14 cellular contexts compared by ENCODE assay signal in the genomic region with DNA sequence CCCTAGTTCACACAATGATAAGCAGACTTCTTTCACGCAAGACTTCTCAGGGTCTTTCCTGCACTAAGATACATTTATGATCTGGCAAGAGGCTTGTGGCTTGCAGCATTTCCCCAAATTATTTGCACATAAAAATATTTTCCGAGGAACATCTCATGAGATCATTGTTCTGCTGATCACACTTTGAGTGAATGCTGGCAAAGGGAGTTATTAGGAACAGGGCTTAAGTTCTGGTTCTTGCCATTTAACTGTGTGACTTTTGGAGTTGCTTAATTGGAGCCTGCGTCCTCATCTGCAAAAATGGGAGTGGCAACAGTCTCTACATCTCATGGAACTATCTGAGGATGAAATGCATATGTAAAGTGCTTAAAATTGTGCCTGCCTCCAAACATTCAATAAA. TPM values are rescaled to one million over a fixed set of nuclear protein-coding genes. Genes with fewer than 3 reads are reported as not detected.
DNase-seq lines count a peak whose midpoint lies in the region; ATAC-seq, FAIRE-seq and TF ChIP-seq lines count a peak whose summit lies in the region.
"Had no signal": no experiment of that assay in that cellular context is flagged by ENCODE, and none has a peak within 500 bp of the region (broad histone marks: within the 10 kb centered on the region; RNA-seq: fewer than 3 reads in every experiment).

No MANE protein-coding gene starts in this region.

- H3K9me3 ChIP-seq in K562 (replicated peaks; ENCODE audit: control insufficient read depth, insufficient read depth, low read depth, low read length) (no peaks in the 10 kb centered on the region), mesenchymal stem cell (ENCODE audit: control insufficient read depth, low read length) (no peaks in the 10 kb centered on the region), transverse colon (no peaks in the 10 kb centered on the region)
- H3K9me3 ChIP-seq: Caco-2, pancreas had no signal

- ATAC-seq in K562, result no peak
- no peak for ATAC-seq in activated CD4-positive, CD25-positive, alpha-beta regulatory T cell treated with anti-CD3 and anti-CD28 coated beads, Interleukin-2, amount 50 U/mL, for 24 hours
- ATAC-seq in HG02588 (IDR thresholded peaks at IDR 0.05; ENCODE audit: unreplicated experiment), result no peak

- in situ Hi-C loops in K562 (cut with MboI), result loop anchor here (5.0 kb wide), 1 partner anchor 38 kb away; no protein-coding TSS in a partner anchor
- in situ Hi-C loops in transverse colon (cut with MboI; ENCODE audit: low pct_ligation_motif_present in 1 of 4, low pct_unique_long_range_greater_than_20kb in 1 of 4, low sequenced_read_pairs in 3 of 4), result loop anchor here in 1 of 4 donors (10.0 kb wide), 1 partner anchor 50 kb away; the partner anchor contains the start of gene GADD45A

- H3K4me1 ChIP-seq in K562 (replicated peaks in 1 of 2; ENCODE audit: control insufficient read depth in 2 of 2, insufficient read depth in 2 of 2, low read length in 2 of 2), result peaks cover 45 to 79% of the 10 kb centered on the region in 2 experiments
- H3K4me1 ChIP-seq in mesenchymal stem cell (ENCODE audit: control insufficient read depth, insufficient read depth, low read depth, low read length), result peaks cover 19% of the 10 kb centered on the region
- peaks cover 14 to 63% (median 21%) of the 10 kb centered on the region in 4 donors for H3K4me1 ChIP-seq in transverse colon

- H4K8ac ChIP-seq in mesenchymal stem cell (ENCODE audit: low read length), result no peak overlapping the region

- H3K27ac ChIP-seq in K562 (ENCODE audit: extremely low read depth, low read depth, low read length), result peak overlapping the region; percentile 93
- H3K27ac ChIP-seq in mesenchymal stem cell (ENCODE audit: low read length, poor library complexity, severe bottlenecking), result peak overlapping the region; percentile 35
- H3K27ac ChIP-seq in transverse colon, result peak overlapping the region; percentile 77 to 83 (median 78)

- CTCF ChIA-PET in K562 (lab: Yijun Ruan, JAX; ENCODE audit: low intra/inter-chr PET ratio), result no interaction called here

- H3K23ac ChIP-seq in mesenchymal stem cell (ENCODE audit: low read length in 2 of 2), result no peak overlapping the region

- H3K27me3 Mint-ChIP-seq in HFFc6 (ENCODE audit: insufficient read depth), result peaks cover 8% of the 10 kb centered on the region

- POLR2A ChIA-PET in K562 (lab: Yijun Ruan, JAX), result no interaction called here

- H3K4me2 ChIP-seq in K562 (ENCODE audit: insufficient read depth, low read length) (peak overlapping the region; percentile 84; the same call in 1 of the 2 replicates), mesenchymal stem cell (ENCODE audit: low read length, poor library complexity, severe bottlenecking) (no peak overlapping the region)

- H3K4me3 ChIP-seq in K562 (no peak overlapping the region), mesenchymal stem cell (ENCODE audit: insufficient read depth in 1 of 2, low read depth in 1 of 2, low read length in 2 of 2) (no peak overlapping the region), transverse colon (no peak overlapping the region)
- H3K4me3 ChIP-seq: pancreas had no signal

- DNase-seq in HFFc6 (no peak), K562 (ENCODE audit: extremely low read depth in 1 of 4, low spot score in 3 of 4) (no peak), mesenchymal stem cell (no peak), transverse colon (no peak), iPS-NIHi7 (ENCODE audit: extremely low spot score) (no peak)
- DNase-seq: activated CD4-positive, CD25-positive, alpha-beta regulatory T cell; Caco-2; MM.1S; pancreas; stimulated activated CD8-positive, alpha-beta memory T cell treated with anti-CD3 and anti-CD28 coated beads, Interleukin-4, amount 100 ng/mL, for 48 hours had no signal

- 15% methylated on average over 3 of the region's 3 CpGs for WGBS in K562 (ENCODE audit: insufficient coverage, low coverage, missing lambda C conversion rate)
- 83% methylated on average over 3 of the region's 3 CpGs for WGBS in mesenchymal stem cell
- 69 to 83% methylated on average over 1 to 3 of the region's 3 CpGs for WGBS in transverse colon (ENCODE audit: low coverage in 1 of 2), 2 donors

- no peak overlapping the region for H3K4ac ChIP-seq in mesenchymal stem cell (ENCODE audit: low read depth in 1 of 2, low read length in 2 of 2)

- H3K36me3 ChIP-seq in K562 (ENCODE audit: control insufficient read depth, insufficient read depth, low read length) (no peaks in the 10 kb centered on the region; the same call in 2 of the 3 replicates), mesenchymal stem cell (ENCODE audit: control insufficient read depth in 1 of 2, insufficient read depth in 2 of 2, low read depth in 1 of 2, low read length in 2 of 2) (peaks cover 3 to 6% of the 10 kb centered on the region in 2 experiments), transverse colon (no peaks in the 10 kb centered on the region)
- H3K36me3 ChIP-seq: pancreas had no signal

- H2BK12ac ChIP-seq in mesenchymal stem cell (ENCODE audit: low read length in 2 of 2), result no peak overlapping the region

- peak overlapping the region; percentile 95 for H3K27ac Mint-ChIP-seq in HFFc6

- intact Hi-C loops in K562 (cut with micrococcal nuclease), result no loop called here
- intact Hi-C loops in transverse colon (cut with DNase I; ENCODE audit: low total_unique reads), result no loop called here

- H4K20me1 ChIP-seq in K562 (replicated peaks; ENCODE audit: control insufficient read depth, insufficient read depth, low read length), result no peaks in the 10 kb centered on the region

- H2BK15ac ChIP-seq in mesenchymal stem cell (ENCODE audit: low read depth, poor library complexity, severe bottlenecking), result no peak overlapping the region

- BruUV-seq in K562 (replicated peaks; lab: Mats Ljungman, UMichigan), result no TSS peak

- no peaks in the 10 kb centered on the region for H3K9me3 Mint-ChIP-seq in HFFc6
- H3K9me3 Mint-ChIP-seq: activated naive CD4-positive, alpha-beta T cell treated with anti-CD3 and anti-CD28 coated beads, Interleukin-2, amount 50 U/mL, for 72 hours; mesothelial cell of epicardium had no signal

- H2AK5ac ChIP-seq in mesenchymal stem cell (ENCODE audit: low read length, severe bottlenecking), result no peak overlapping the region

- H3K36me3 Mint-ChIP-seq in HFFc6 (ENCODE audit: low read depth), result peaks cover 14% of the 10 kb centered on the region
- H3K36me3 Mint-ChIP-seq: mesothelial cell of epicardium had no signal

- TF ChIP-seq RAD21 in K562 (CRISPR knock-in tag; conservative IDR thresholded peaks at IDR 0.05 in 1 of 2, IDR thresholded peaks at IDR 0.05 in 1 of 2), result no peak

- peaks cover 26% of the 10 kb centered on the region for H3K79me1 ChIP-seq in mesenchymal stem cell (replicated peaks; ENCODE audit: low read length, poor library complexity, severe bottlenecking)

- H3K9ac ChIP-seq in K562 (ENCODE audit: insufficient read depth in 1 of 2, low read depth in 2 of 2, low read length in 2 of 2) (peak overlapping the region in 1 of 2 experiments; percentile 3; a peak in 1 of 4 replicates), mesenchymal stem cell (ENCODE audit: low read length) (peak overlapping the region; percentile 40)

- no peak overlapping the region for H3K18ac ChIP-seq in mesenchymal stem cell (ENCODE audit: low read depth in 1 of 2, low read length in 2 of 2)

- TF ChIP-seq POLR2A in K562 (conservative IDR thresholded peaks at IDR 0.05), result no peak
- TF ChIP-seq POLR2A in transverse colon (IDR thresholded peaks at IDR 0.05), result no peak

- no peak overlapping the region for H2BK120ac ChIP-seq in mesenchymal stem cell (ENCODE audit: low read depth, low read length)

- H2BK5ac ChIP-seq in mesenchymal stem cell (ENCODE audit: low read depth, low read length, poor library complexity, severe bottlenecking), result no peak overlapping the region

- H3K4me1 Mint-ChIP-seq in HFFc6 (ENCODE audit: low read depth), result peaks cover 80% of the 10 kb centered on the region

- H3K79me2 ChIP-seq in K562 (ENCODE audit: control insufficient read depth, insufficient read depth, low read length), result no peaks in the 10 kb centered on the region

- peak overlapping the region; percentile 85; the same call in 1 of the 2 replicates for H3K4me3 Mint-ChIP-seq in HFFc6
- H3K4me3 Mint-ChIP-seq: mesothelial cell of epicardium had no signal

- H3K9me1 ChIP-seq in K562 (ENCODE audit: control insufficient read depth, insufficient read depth, low read length), result no peaks in the 10 kb centered on the region

- H3K14ac ChIP-seq in mesenchymal stem cell (ENCODE audit: low read length in 2 of 2), result no peak overlapping the region

- no peak for FAIRE-seq in K562 (lab: Jason Lieb, UNC)
- FAIRE-seq: pancreas had no signal

- TF ChIP-seq EP300 in K562 (IDR thresholded peaks at IDR 0.05; ENCODE audit: low read length) (no peak), transverse colon (IDR thresholded peaks at IDR 0.05; ENCODE audit: low read depth) (no peak)

- no peak overlapping the region for H4K91ac ChIP-seq in mesenchymal stem cell (ENCODE audit: low read length)

- H2AFZ ChIP-seq in K562 (ENCODE audit: low read depth, low read length) (peak overlapping the region; percentile 41; the same call in 1 of the 2 replicates), mesenchymal stem cell (ENCODE audit: low read depth, low read length) (no peak overlapping the region)

- TF ChIP-seq CTCF in HFFc6 (IDR thresholded peaks at IDR 0.05) (no peak), K562 (IDR thresholded peaks at IDR 0.05 in 2 of 3, conservative IDR thresholded peaks at IDR 0.05 in 1 of 3; ENCODE audit: insufficient read depth in 2 of 3, low read depth in 1 of 3, low read length in 3 of 3) (no peak), transverse colon (IDR thresholded peaks at IDR 0.05) (no peak)

- no peaks in the 10 kb centered on the region for H3K27me3 ChIP-seq in K562 (ENCODE audit: control insufficient read depth in 2 of 2, insufficient read depth in 2 of 2, low read length in 2 of 2)
- no peaks in the 10 kb centered on the region for H3K27me3 ChIP-seq in mesenchymal stem cell (ENCODE audit: control insufficient read depth in 1 of 2, insufficient read depth in 1 of 2, low read length in 2 of 2)
- H3K27me3 ChIP-seq in transverse colon, result no peaks in the 10 kb centered on the region
- H3K27me3 ChIP-seq: pancreas had no signal

RNA-seq across cellular contexts. Expression of gene GADD45A, which starts 50.2 kb away (rescaled TPM):
- total RNA-seq in HFFc6 (2021; fragmentation: NEBNext Ultra II Directional; extraction: Animal tissue kit (Norgen Biotek cat#: 25700)), result 10 to 100 TPM; 80.3 to 93.2 (median 83.8) TPM
- 90.8 and 102 TPM in 2 replicates for total RNA-seq in K562 (2011; cell fraction: chromatin; rRNA removed; ENCODE audit: low replicate concordance)
- total RNA-seq in K562 (2011; cell fraction: nucleolus; rRNA removed), result 107 and 116 TPM in 2 replicates
- 70.0 and 72.2 TPM in 2 replicates for total RNA-seq in K562 (2011; cell fraction: nucleoplasm; rRNA removed)
- total RNA-seq in K562 (2014; rRNA removed), result 124 and 128 TPM in 2 replicates
- 47.2 and 53.9 TPM in 2 replicates for total RNA-seq in K562 (2014; rRNA removed; fragmentation: Illumina TruSeq; extraction: Trizol)
- 35.6 and 36.3 TPM in 2 replicates for total RNA-seq in K562 (2015; rRNA removed; fragmentation: Illumina TruSeq; extraction: Trizol)
- 131 and 156 TPM in 2 replicates for total RNA-seq in K562 (2021)
- polyA plus RNA-seq in K562 (2011; rRNA removed), result 62.1 and 67.7 TPM in 2 replicates
- 70.5 and 81.1 TPM in 2 replicates for polyA plus RNA-seq in K562 (2011; cell fraction: cytosol; rRNA removed)
- 121 and 179 TPM in 2 replicates for polyA plus RNA-seq in K562 (2011; cell fraction: nucleus; rRNA removed)
- 105 and 115 TPM in 2 replicates for polyA plus RNA-seq in K562 (2012)
- polyA plus RNA-seq in K562 (2014; fragmentation: Illumina TruSeq; extraction: Trizol), result 70.7 and 71.9 TPM in 2 replicates
- polyA plus RNA-seq in K562 (2014; fragmentation: Nextera tagmentation; extraction: Ambion mirVana), result 10 to 100 TPM; 21.3 to 22.4 TPM
- polyA plus RNA-seq in K562 (2014; rRNA removed), result 118 and 142 TPM in 2 replicates
- polyA minus RNA-seq in K562 (2011; rRNA and poly(A)+ RNA removed), result 20.1 and 28.5 TPM in 2 replicates
- 39.4 and 64.1 TPM in 2 replicates for polyA minus RNA-seq in K562 (2011; cell fraction: cytosol; rRNA and poly(A)+ RNA removed)
- polyA minus RNA-seq in K562 (2011; cell fraction: nucleus; rRNA and poly(A)+ RNA removed), result 113 and 146 TPM in 2 replicates
- 46.4 TPM for polyA plus RNA-seq in mesenchymal stem cell (2013, experiment 1 of 2)
- polyA plus RNA-seq in mesenchymal stem cell (2013, experiment 2 of 2), result 48.5 TPM
- total RNA-seq in transverse colon, result 10 to 100 TPM in 3 of 4 donors, 1 to 10 TPM in 1; 2.0 to 79.7 (median 69.9) TPM

Comparison
In these comparisons a context has a peak if more than half of its experiments do, and no peak if none do; other contexts are left out.
1. H3K27ac ChIP-seq: peak in every context shown above with its lines; median percentile 93 in K562; 78 in transverse colon; 35 in mesenchymal stem cell.